1 cellular context compared by ENCODE assay signal in the genomic region with DNA sequence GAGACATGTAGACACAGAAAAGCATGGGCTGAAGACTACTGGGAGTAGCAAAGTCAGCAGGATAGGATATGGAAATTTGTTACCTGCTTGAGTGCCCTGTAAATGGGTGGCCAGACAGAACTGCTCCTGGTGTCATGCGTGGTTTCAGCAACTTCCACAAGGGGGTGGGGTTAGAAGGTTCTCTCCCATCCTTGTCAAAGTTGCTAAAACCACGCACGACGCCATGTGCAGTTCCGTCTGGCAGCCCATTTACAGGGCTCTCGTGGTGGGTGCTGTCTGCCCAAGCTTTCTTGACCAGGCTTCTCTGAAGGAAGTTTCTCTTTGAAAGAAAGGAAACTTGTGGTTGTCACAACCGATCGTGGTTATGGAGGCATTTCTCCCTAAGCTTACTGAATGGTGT.
TF ChIP-seq lines count a peak whose summit lies in the region.

No MANE protein-coding gene starts in this region.

TF ChIP-seq in K562, 482 proteins besides CTCF, POLR2A, EP300 and RAD21:
- no peak for TF ChIP-seq HNRNPH1 (optimal IDR thresholded peaks at IDR 0.05; ENCODE audit: low read depth, low read length)
- TF ChIP-seq, protein P1, sequence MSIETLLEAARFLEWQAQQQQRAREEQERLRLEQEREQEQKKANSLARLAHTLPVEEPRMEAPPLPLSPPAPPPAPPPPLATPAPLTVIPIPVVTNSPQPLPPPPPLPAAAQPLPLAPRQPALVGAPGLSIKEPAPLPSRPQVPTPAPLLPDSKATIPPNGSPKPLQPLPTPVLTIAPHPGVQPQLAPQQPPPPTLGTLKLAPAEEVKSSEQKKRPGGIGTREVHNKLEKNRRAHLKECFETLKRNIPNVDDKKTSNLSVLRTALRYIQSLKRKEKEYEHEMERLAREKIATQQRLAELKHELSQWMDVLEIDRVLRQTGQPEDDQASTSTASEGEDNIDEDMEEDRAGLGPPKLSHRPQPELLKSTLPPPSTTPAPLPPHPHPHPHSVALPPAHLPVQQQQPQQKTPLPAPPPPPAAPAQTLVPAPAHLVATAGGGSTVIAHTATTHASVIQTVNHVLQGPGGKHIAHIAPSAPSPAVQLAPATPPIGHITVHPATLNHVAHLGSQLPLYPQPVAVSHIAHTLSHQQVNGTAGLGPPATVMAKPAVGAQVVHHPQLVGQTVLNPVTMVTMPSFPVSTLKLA (conservative IDR thresholded peaks at IDR 0.05) = 0 out of 4 replicates have a peak, but pooled peaks of 1 of the 2 experiments have one; percentile 22
TF ChIP-seq in K562: peak in this region for 1.
